ENCODE assay signal across 12 cellular contexts in the genomic region with DNA sequence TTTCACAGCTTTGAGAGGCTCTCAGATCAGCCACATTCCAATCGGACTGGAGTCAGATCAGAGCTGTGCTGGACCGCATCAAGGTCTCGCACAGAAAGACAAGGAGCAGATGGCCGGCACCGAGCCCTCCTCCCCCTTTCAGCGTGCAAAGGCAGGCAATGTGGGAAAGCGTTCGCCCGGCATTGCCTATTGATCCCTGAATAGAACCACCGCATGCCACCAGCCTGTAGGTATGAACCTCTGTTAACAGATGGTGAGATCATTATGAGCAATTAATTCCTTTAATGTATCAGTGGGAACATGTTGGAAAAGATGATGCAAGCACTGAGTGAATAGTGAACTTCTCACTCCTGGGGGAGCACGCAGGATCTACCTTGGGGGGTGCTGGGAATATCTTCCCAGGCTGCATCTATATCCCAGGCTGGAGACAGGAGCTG.
DNase-seq lines count a peak whose midpoint lies in the region; ATAC-seq and TF ChIP-seq lines count a peak whose summit lies in the region.
"Had no signal": no experiment of that assay in that cellular context is flagged by ENCODE, and none has a peak within 500 bp of the region (broad histone marks: within the 10 kb centered on the region; RNA-seq: fewer than 3 reads in every experiment).

No MANE protein-coding gene starts in this region.

- no peak for TF ChIP-seq CTCF in cardiac muscle cell (IDR thresholded peaks at IDR 0.05; ENCODE audit: low read depth, low read length)
- no peak for TF ChIP-seq CTCF in cardiac fibroblast (IDR thresholded peaks at IDR 0.05; ENCODE audit: low read depth, low read length)

- peaks cover 6% of the 10 kb centered on the region for H3K4me1 ChIP-seq in cardiac muscle cell (ENCODE audit: low read depth)
- peaks cover 0 to 8% of the 10 kb centered on the region in 2 donors for H3K4me1 ChIP-seq in aorta (ENCODE audit: control insufficient read depth in 1 of 2, insufficient read depth in 2 of 2, low read length in 2 of 2)
- H3K4me1 ChIP-seq: right lobe of liver had no signal

- intact Hi-C loops in Right ventricle myocardium inferior (cut with DNase I): no loop called here
- intact Hi-C loops in aorta (cut with DNase I): loop anchor here (5.0 to 10.0 kb wide), 3 partner anchors 68 to 125 kb away; no protein-coding TSS in a partner anchor

- no peaks in the 10 kb centered on the region for H3K27me3 ChIP-seq in cardiac muscle cell
- H3K27me3 ChIP-seq in aorta (ENCODE audit: control insufficient read depth in 1 of 2, insufficient read depth in 2 of 2, low read length in 1 of 2): no peaks in the 10 kb centered on the region
- H3K27me3 ChIP-seq: right lobe of liver had no signal

- ATAC-seq in Right ventricle myocardium inferior (no peak), aorta (ENCODE audit: low FRiP score) (no peak), GM21737 (IDR thresholded peaks at IDR 0.05; ENCODE audit: unreplicated experiment) (no peak)
- ATAC-seq: activated T-helper 17 cell treated with anti-CD3 and anti-CD28 coated beads, Interleukin-2, amount 50 U/mL, for 72 hours; Panc1; right lobe of liver had no signal

- H3K4me3 ChIP-seq in cardiac muscle cell (no peak overlapping the region), cardiac fibroblast (replicated peaks in 1 of 2; ENCODE audit: low read depth in 2 of 2, low read length in 2 of 2) (no peak overlapping the region), aorta (ENCODE audit: low read length in 2 of 2) (no peak overlapping the region)
- H3K4me3 ChIP-seq: right lobe of liver had no signal

- WGBS in aorta, 2 donors: 16 to 17% methylated on average over 11 of the region's 11 CpGs

- H3K27ac ChIP-seq in cardiac muscle cell (no peak overlapping the region), aorta (ENCODE audit: low read depth in 1 of 2, low read length in 2 of 2) (peak overlapping the region; percentile 24 to 55)
- H3K27ac ChIP-seq: HL-60, right lobe of liver had no signal

- H3K36me3 ChIP-seq in cardiac muscle cell (no peaks in the 10 kb centered on the region), aorta (ENCODE audit: control insufficient read depth in 1 of 2, insufficient read depth in 2 of 2, low read length in 1 of 2) (no peaks in the 10 kb centered on the region)
- H3K36me3 ChIP-seq: right lobe of liver had no signal

- DNase-seq in cardiac muscle cell (ENCODE audit: low read depth in 1 of 2, low spot score in 1 of 2): peak; percentile 55 to 72
- DNase-seq in Right ventricle myocardium inferior (ENCODE audit: missing footprints): no peak
- DNase-seq in cardiac fibroblast (ENCODE audit: low read depth in 2 of 2): peak; percentile 36 to 46
- DNase-seq in kidney glomerular epithelial cell (lab: John Stamatoyannopoulos, UW): peak; percentile 36
- no peak for DNase-seq in aorta
- DNase-seq in iPS-NIHi7 (ENCODE audit: extremely low spot score): no peak
- no peak for DNase-seq in stimulated activated naive CD4-positive, alpha-beta T cell (lab: John Stamatoyannopoulos, UW)
- DNase-seq: right lobe of liver had no signal

- H3K9me3 ChIP-seq in cardiac muscle cell (ENCODE audit: low read depth) (no peaks in the 10 kb centered on the region), aorta (ENCODE audit: control insufficient read depth, low read length) (no peaks in the 10 kb centered on the region)
- H3K9me3 ChIP-seq: right lobe of liver had no signal

Comparison
In these comparisons a context has a peak if more than half of its experiments do, and no peak if none do; other contexts are left out.
1. DNase-seq: peak in cardiac muscle cell (2 of 2), cardiac fibroblast (2 of 2) and kidney glomerular epithelial cell (single experiment); none in Right ventricle myocardium inferior (single experiment), aorta (0 of 2), iPS-NIHi7 (single experiment) and stimulated activated naive CD4-positive, alpha-beta T cell (0 of 6).